1 cellular context compared by ENCODE assay signal in the genomic region with DNA sequence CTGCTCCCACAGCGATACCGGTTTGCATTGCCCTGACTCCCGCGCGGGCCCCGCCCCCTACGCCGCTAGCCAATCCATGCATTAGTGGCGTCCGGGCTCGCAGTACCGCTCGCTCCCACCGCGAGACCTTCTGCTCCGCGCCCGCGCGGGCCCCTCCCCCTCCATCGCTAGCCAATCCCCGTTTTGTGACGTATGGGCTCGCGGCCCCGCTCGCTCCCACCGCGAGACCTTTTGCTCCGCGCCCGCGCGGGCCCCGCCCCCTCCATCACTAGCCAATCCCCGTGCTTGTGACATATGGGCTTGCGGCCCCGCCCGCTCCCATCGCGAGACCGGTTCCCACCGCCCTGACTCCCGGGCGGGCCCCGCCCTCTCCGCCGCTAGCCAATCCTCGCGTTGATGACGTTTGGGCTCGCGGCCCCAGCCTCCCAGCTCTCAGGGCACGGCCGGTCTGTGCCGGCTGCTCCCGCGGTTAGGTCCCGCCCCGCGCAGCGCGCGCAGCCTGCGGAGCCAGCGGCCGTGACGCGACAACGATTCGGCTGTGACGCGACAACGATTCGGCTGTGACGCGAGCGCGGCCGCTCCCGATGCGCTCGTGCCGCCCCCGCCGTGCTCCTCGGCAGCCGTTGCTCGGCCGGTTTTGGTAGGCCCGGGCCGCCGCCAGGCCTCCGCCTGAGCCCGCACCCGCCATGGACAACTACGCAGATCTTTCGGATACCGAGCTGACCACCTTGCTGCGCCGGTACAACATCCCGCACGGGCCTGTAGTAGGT.
TF ChIP-seq lines count a peak whose summit lies in the region.

A gene (plus strand): TSS at position 497 of the 770 bp plus-strand sequence. CDS start 190 bp downstream, at position 687.

TF ChIP-seq in K562, 482 proteins besides CTCF, POLR2A, EP300 and RAD21 (continued from another document):
- TF ChIP-seq MEF2A (IDR thresholded peaks at IDR 0.05; ENCODE audit: control insufficient read depth, low read depth, low read length): no peak
- TF ChIP-seq HMG20A (CRISPR knock-in tag; conservative IDR thresholded peaks at IDR 0.05): no peak
- TF ChIP-seq, protein P1, sequence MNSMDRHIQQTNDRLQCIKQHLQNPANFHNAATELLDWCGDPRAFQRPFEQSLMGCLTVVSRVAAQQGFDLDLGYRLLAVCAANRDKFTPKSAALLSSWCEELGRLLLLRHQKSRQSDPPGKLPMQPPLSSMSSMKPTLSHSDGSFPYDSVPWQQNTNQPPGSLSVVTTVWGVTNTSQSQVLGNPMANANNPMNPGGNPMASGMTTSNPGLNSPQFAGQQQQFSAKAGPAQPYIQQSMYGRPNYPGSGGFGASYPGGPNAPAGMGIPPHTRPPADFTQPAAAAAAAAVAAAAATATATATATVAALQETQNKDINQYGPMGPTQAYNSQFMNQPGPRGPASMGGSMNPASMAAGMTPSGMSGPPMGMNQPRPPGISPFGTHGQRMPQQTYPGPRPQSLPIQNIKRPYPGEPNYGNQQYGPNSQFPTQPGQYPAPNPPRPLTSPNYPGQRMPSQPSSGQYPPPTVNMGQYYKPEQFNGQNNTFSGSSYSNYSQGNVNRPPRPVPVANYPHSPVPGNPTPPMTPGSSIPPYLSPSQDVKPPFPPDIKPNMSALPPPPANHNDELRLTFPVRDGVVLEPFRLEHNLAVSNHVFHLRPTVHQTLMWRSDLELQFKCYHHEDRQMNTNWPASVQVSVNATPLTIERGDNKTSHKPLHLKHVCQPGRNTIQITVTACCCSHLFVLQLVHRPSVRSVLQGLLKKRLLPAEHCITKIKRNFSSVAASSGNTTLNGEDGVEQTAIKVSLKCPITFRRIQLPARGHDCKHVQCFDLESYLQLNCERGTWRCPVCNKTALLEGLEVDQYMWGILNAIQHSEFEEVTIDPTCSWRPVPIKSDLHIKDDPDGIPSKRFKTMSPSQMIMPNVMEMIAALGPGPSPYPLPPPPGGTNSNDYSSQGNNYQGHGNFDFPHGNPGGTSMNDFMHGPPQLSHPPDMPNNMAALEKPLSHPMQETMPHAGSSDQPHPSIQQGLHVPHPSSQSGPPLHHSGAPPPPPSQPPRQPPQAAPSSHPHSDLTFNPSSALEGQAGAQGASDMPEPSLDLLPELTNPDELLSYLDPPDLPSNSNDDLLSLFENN (IDR thresholded peaks at IDR 0.05; ENCODE audit: low read depth in 2 of 2, low read length in 2 of 2): no peak
- no peak for TF ChIP-seq KLF6 (CRISPR knock-in tag; IDR thresholded peaks at IDR 0.05; ENCODE audit: borderline replicate concordance)
- no peak; a peak in 1 of 4 replicates for TF ChIP-seq RCOR1 (IDR thresholded peaks at IDR 0.05; ENCODE audit: borderline replicate concordance in 1 of 2, low read depth in 2 of 2, low read length in 2 of 2)
- 0 out of 2 replicates have a peak, but pooled peaks have one; percentile 28 for TF ChIP-seq PML (IDR thresholded peaks at IDR 0.05; ENCODE audit: low read length)
- TF ChIP-seq ARHGAP35 (IDR thresholded peaks at IDR 0.05; ENCODE audit: partially characterized antibody): peak; percentile 69
- no peak for TF ChIP-seq SMARCC2 (IDR thresholded peaks at IDR 0.05; ENCODE audit: low read depth)
- TF ChIP-seq, protein P2, sequence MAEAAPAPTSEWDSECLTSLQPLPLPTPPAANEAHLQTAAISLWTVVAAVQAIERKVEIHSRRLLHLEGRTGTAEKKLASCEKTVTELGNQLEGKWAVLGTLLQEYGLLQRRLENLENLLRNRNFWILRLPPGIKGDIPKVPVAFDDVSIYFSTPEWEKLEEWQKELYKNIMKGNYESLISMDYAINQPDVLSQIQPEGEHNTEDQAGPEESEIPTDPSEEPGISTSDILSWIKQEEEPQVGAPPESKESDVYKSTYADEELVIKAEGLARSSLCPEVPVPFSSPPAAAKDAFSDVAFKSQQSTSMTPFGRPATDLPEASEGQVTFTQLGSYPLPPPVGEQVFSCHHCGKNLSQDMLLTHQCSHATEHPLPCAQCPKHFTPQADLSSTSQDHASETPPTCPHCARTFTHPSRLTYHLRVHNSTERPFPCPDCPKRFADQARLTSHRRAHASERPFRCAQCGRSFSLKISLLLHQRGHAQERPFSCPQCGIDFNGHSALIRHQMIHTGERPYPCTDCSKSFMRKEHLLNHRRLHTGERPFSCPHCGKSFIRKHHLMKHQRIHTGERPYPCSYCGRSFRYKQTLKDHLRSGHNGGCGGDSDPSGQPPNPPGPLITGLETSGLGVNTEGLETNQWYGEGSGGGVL (CRISPR knock-in tag; IDR thresholded peaks at IDR 0.05): no peak
- TF ChIP-seq, protein P3, sequence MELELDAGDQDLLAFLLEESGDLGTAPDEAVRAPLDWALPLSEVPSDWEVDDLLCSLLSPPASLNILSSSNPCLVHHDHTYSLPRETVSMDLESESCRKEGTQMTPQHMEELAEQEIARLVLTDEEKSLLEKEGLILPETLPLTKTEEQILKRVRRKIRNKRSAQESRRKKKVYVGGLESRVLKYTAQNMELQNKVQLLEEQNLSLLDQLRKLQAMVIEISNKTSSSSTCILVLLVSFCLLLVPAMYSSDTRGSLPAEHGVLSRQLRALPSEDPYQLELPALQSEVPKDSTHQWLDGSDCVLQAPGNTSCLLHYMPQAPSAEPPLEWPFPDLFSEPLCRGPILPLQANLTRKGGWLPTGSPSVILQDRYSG (tag; conservative IDR thresholded peaks at IDR 0.05; ENCODE audit: low read depth): no peak
- TF ChIP-seq, protein P4, sequence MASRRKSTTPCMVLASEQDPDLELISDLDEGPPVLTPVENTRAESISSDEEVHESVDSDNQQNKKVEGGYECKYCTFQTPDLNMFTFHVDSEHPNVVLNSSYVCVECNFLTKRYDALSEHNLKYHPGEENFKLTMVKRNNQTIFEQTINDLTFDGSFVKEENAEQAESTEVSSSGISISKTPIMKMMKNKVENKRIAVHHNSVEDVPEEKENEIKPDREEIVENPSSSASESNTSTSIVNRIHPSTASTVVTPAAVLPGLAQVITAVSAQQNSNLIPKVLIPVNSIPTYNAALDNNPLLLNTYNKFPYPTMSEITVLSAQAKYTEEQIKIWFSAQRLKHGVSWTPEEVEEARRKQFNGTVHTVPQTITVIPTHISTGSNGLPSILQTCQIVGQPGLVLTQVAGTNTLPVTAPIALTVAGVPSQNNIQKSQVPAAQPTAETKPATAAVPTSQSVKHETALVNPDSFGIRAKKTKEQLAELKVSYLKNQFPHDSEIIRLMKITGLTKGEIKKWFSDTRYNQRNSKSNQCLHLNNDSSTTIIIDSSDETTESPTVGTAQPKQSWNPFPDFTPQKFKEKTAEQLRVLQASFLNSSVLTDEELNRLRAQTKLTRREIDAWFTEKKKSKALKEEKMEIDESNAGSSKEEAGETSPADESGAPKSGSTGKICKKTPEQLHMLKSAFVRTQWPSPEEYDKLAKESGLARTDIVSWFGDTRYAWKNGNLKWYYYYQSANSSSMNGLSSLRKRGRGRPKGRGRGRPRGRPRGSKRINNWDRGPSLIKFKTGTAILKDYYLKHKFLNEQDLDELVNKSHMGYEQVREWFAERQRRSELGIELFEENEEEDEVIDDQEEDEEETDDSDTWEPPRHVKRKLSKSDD (conservative IDR thresholded peaks at IDR 0.05; ENCODE audit: low read length): 0 out of 2 replicates have a peak, but pooled peaks have one; percentile 71
- TF ChIP-seq BRD9 (IDR thresholded peaks at IDR 0.05; ENCODE audit: low read depth, partially characterized antibody): no peak
- no peak for TF ChIP-seq FOXJ3 (CRISPR knock-in tag; IDR thresholded peaks at IDR 0.05)
- TF ChIP-seq, protein P5, sequence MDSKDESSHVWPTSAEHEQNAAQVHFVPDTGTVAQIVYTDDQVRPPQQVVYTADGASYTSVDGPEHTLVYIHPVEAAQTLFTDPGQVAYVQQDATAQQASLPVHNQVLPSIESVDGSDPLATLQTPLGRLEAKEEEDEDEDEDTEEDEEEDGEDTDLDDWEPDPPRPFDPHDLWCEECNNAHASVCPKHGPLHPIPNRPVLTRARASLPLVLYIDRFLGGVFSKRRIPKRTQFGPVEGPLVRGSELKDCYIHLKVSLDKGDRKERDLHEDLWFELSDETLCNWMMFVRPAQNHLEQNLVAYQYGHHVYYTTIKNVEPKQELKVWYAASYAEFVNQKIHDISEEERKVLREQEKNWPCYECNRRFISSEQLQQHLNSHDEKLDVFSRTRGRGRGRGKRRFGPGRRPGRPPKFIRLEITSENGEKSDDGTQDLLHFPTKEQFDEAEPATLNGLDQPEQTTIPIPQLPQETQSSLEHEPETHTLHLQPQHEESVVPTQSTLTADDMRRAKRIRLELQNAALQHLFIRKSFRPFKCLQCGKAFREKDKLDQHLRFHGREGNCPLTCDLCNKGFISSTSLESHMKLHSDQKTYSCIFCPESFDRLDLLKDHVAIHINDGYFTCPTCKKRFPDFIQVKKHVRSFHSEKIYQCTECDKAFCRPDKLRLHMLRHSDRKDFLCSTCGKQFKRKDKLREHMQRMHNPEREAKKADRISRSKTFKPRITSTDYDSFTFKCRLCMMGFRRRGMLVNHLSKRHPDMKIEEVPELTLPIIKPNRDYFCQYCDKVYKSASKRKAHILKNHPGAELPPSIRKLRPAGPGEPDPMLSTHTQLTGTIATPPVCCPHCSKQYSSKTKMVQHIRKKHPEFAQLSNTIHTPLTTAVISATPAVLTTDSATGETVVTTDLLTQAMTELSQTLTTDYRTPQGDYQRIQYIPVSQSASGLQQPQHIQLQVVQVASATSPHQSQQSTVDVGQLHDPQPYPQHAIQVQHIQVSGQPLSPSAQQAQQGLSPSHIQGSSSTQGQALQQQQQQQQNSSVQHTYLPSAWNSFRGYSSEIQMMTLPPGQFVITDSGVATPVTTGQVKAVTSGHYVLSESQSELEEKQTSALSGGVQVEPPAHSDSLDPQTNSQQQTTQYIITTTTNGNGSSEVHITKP (IDR thresholded peaks at IDR 0.05; ENCODE audit: partially characterized antibody): peak; percentile 72
- peak; percentile 85 for TF ChIP-seq POLR2G (IDR thresholded peaks at IDR 0.05; ENCODE audit: low read depth, low read length)
- peak; percentile 94 to 95 for TF ChIP-seq NRF1 (conservative IDR thresholded peaks at IDR 0.05 in 1 of 2, IDR thresholded peaks at IDR 0.05 in 1 of 2)
- peak; percentile 64 for TF ChIP-seq POLR2AphosphoS5 (IDR thresholded peaks at IDR 0.05; ENCODE audit: control insufficient read depth, insufficient read depth, low read depth, low read length)
